In the genomic region with DNA sequence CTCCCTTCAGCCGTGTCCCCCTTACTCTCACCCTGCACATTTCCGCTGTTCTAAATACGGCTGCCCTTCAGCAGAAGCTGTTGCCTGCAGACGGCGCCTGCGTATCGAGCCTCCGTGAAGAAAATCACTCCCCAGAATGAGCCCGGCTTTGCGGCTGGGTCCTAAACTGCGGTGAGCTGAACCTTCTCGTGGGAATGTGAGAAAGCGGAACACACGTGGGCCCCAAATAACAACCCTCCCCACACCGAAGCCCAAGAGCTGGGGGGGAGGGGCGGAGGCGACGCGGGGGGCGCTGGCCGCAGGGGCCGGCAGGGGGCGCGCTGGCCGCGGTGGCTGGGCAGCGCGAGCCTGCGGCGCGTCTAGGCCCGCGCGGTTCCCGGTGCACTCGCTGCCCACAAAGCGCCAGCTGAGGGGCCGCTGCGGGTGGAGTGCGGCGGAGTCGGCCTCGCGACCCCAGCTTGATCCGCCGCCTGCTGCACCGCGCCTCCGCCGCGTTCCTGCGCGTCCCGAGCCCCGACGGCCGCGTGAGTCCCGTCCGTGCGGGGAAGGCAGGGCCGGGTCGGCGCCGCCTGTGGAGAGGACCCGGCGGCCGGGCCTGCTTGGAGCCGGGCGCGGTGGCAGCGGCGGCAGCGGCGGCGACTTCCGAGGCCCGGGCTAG, we compare ENCODE assay signal across 8 cellular contexts. TPM values are rescaled to one million over a fixed set of nuclear protein-coding genes. Genes with fewer than 3 reads are reported as not detected.
A peak's percentile ranks its signal among the peaks of the same experiment; 100 is the strongest.
DNase-seq lines count a peak whose midpoint lies in the region; ATAC-seq and TF ChIP-seq lines count a peak whose summit lies in the region.

Gene ZNF398 (plus strand): TSS at position 382 of the 658 bp plus-strand sequence. CDS start 290 bp downstream, outside the sequence.

- peak within 1 kb of the TSS; percentile 88 for H3K27ac Mint-ChIP-seq in central memory CD8-positive, alpha-beta T cell (ENCODE audit: low read depth)

- H3K27me3 ChIP-seq in kidney epithelial cell (ENCODE audit: control insufficient read depth, insufficient read depth, low read length): no peaks in the 10 kb centered on the region

- peaks cover 26% of the 10 kb centered on the region for H3K4me1 Mint-ChIP-seq in central memory CD8-positive, alpha-beta T cell

- DNase-seq in AG09309 (ENCODE audit: low read depth): peak; percentile 23
- peak; percentile 47 for DNase-seq in NCI-H226
- peak; percentile 67 to 74 for DNase-seq in central memory CD8-positive, alpha-beta T cell (ENCODE audit: low spot score in 2 of 2)
- no peak for DNase-seq in kidney epithelial cell (ENCODE audit: low read depth)
- DNase-seq in stimulated activated CD4-positive, alpha-beta T cell treated with anti-CD3 and anti-CD28 coated beads, Interleukin-15, amount 100 ng/mL, for 48 hours (ENCODE audit: low read depth in 2 of 2): peak; percentile 47 to 72

- H3K4me3 ChIP-seq in AG09309 (ENCODE audit: control insufficient read depth, low read depth, low read length) (peak within 1 kb of the TSS; percentile 78), kidney epithelial cell (ENCODE audit: low read depth, low read length) (peak within 1 kb of the TSS; percentile 94)

- H3K36me3 ChIP-seq in kidney epithelial cell (ENCODE audit: control insufficient read depth, insufficient read depth, low read length): no peaks in the 10 kb centered on the region

- no peaks in the 10 kb centered on the region for H3K27me3 Mint-ChIP-seq in central memory CD8-positive, alpha-beta T cell

- no peaks in the 10 kb centered on the region for H3K9me3 Mint-ChIP-seq in central memory CD8-positive, alpha-beta T cell

- peaks cover 10% of the 10 kb centered on the region for H3K36me3 Mint-ChIP-seq in central memory CD8-positive, alpha-beta T cell (ENCODE audit: insufficient read depth)

- TF ChIP-seq CTCF in AG09309 (IDR thresholded peaks at IDR 0.05; ENCODE audit: control insufficient read depth, insufficient read depth, low read depth, low read length, missing control alignments): peak; percentile 43
- TF ChIP-seq CTCF in kidney epithelial cell (IDR thresholded peaks at IDR 0.05; ENCODE audit: insufficient read depth, low read length, poor library complexity, severe bottlenecking): peak; percentile 26

- H3K4me3 Mint-ChIP-seq in central memory CD8-positive, alpha-beta T cell: peak within 1 kb of the TSS; percentile 88

- peak; percentile 70 for ATAC-seq in GM18867 (IDR thresholded peaks at IDR 0.05; ENCODE audit: unreplicated experiment)
- peak; percentile 61 for ATAC-seq in HG03095 (IDR thresholded peaks at IDR 0.05; ENCODE audit: unreplicated experiment)
- peak; percentile 86 for ATAC-seq in activated CD4-positive, CD25-positive, alpha-beta regulatory T cell treated with anti-CD3 and anti-CD28 coated beads, Interleukin-2, amount 50 U/mL, for 24 hours
- peak; percentile 78 for ATAC-seq in central memory CD8-positive, alpha-beta T cell (replicated peaks; ENCODE audit: extremely low read depth, poor library complexity, severe bottlenecking)

RNA-seq across cellular contexts. Expression of gene ZNF398, which starts in this region (rescaled TPM):
- 14.2 and 16.0 TPM in 2 replicates for total RNA-seq in kidney epithelial cell
